Comparison of ENCODE assay signal across 8 cellular contexts in the genomic region with DNA sequence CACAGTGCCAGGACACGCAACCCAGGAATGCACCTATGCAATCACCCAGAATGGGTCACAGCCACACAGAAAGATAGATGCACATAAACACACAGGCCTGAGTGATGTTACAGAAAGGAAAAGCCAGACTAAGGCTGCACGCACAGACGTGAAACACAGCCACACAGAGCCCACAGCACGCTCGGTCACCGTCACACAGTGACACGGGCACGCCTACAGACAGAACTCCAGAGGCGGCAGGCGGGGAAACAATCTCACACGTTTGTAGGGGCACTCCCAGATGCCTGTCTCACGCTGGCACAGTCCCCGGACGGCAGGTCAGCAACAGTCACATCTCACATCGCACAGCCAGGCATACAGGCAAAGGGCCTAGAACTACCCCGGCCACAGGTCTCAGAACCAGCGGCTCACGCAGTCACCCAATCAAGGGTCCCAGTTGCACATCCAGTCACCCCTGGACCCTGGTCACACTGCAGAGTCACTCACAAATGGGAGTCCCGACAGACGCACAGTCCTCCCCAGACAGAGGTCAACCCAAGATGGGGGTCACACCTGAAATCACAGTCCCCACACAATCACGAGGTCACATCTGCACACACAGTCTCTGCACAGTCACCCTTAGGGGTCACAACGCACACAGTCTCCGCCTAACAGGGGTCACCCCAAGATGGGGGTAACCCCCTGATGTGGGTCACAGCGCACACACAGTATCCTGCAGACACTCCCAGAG. TPM values are rescaled to one million over a fixed set of nuclear protein-coding genes. Genes with fewer than 3 reads are reported as not detected.
A peak's percentile ranks its signal among the peaks of the same experiment; 100 is the strongest.
DNase-seq lines count a peak whose midpoint lies in the region; ATAC-seq, FAIRE-seq and TF ChIP-seq lines count a peak whose summit lies in the region.

No MANE protein-coding gene starts in this region.

- H3K9me3 ChIP-seq in BLaER1 (no peaks in the 10 kb centered on the region), right lobe of liver (no peaks in the 10 kb centered on the region)

- peak overlapping the region; percentile 90 for H3K9ac ChIP-seq in BLaER1

- no peak for FAIRE-seq in urothelium cell line (lab: Jason Lieb, UNC)

- H3K4me3 ChIP-seq in BLaER1: peak overlapping the region; percentile 78
- peak overlapping the region; percentile 78 for H3K4me3 ChIP-seq in HL-60 (replicated peaks; ENCODE audit: insufficient read depth, low read length)
- H3K4me3 ChIP-seq in right lobe of liver: peak overlapping the region; percentile 77 to 79 (median 79)

- peak; percentile 54 for TF ChIP-seq POLR2A in right lobe of liver (IDR thresholded peaks at IDR 0.05)

- H3K4me2 ChIP-seq in BLaER1: peak overlapping the region; percentile 92

- H4K20me1 ChIP-seq in BLaER1: peaks cover 23% of the 10 kb centered on the region

- H3K27me3 ChIP-seq in BLaER1 (no peaks in the 10 kb centered on the region), HL-60 (ENCODE audit: insufficient read depth, poor library complexity, severe bottlenecking) (no peaks in the 10 kb centered on the region), right lobe of liver (no peaks in the 10 kb centered on the region)

- H3K36me3 ChIP-seq in BLaER1: 0 out of 2 replicates have a peak, but pooled peaks cover 7% of the 10 kb centered on the region
- no peaks in the 10 kb centered on the region for H3K36me3 ChIP-seq in right lobe of liver

- H3K27ac ChIP-seq in BLaER1 (peak overlapping the region; percentile 76), HL-60 (replicated peaks) (peak overlapping the region; percentile 49), right lobe of liver (peak overlapping the region; percentile 79 to 94 (median 93))

- H3K4me1 ChIP-seq in BLaER1 (peaks cover 39% of the 10 kb centered on the region), right lobe of liver (peaks cover 0 to 38% (median 12%) of the 10 kb centered on the region in 4 donors)

- DNase-seq in HL-60 (ENCODE audit: low read depth in 1 of 2, low spot score in 1 of 2) (peak in 1 of 2 experiments; percentile 21), right lobe of liver (peak; percentile 84 to 87 (median 85)), urothelium cell line (ENCODE audit: low spot score) (no peak)
- DNase-seq in central memory CD4-positive, alpha-beta T cell: peak; percentile 69
- DNase-seq in stimulated activated CD4-positive, alpha-beta T cell treated with anti-CD3 and anti-CD28 coated beads, TNF-alpha, amount 100 ng/mL, for 1 hour (ENCODE audit: low read depth in 3 of 3, low spot score in 1 of 3): peak in 2 of 3 donors; percentile 5 to 35

- peak; percentile 15 for ATAC-seq in GM19467 (IDR thresholded peaks at IDR 0.05; ENCODE audit: unreplicated experiment)
- peak; percentile 76 to 79 for ATAC-seq in activated CD4-positive, CD25-positive, alpha-beta regulatory T cell treated with anti-CD3 and anti-CD28 coated beads, Interleukin-2, amount 50 U/mL, for 24 hours
- ATAC-seq in right lobe of liver: peak; percentile 55 to 65 (median 58)

- intact Hi-C loops in right lobe of liver (cut with DNase I): no loop called here

- 0% methylated on average over 8 of the region's 24 CpGs for WGBS in right lobe of liver (ENCODE audit: insufficient coverage, low coverage, low lambda C conversion rate, missing lambda C conversion rate)

- TF ChIP-seq CTCF in HL-60 (IDR thresholded peaks at IDR 0.05; ENCODE audit: insufficient read depth, low read length) (no peak), right lobe of liver (IDR thresholded peaks at IDR 0.05) (no peak)

RNA-seq across cellular contexts. Expression of gene SSH1, which starts 0.8 kb away (rescaled TPM):
- 10 to 100 TPM in 5 of 6 experiments, 1 to 10 TPM in 1; 9.8 to 17.6 (median 15.7) TPM for total RNA-seq in right lobe of liver

RNA-seq across cellular contexts. Expression of gene DAO, which starts 23.3 kb away (rescaled TPM):
- 10 to 100 TPM; 26.7 to 70.2 (median 45.0) TPM for total RNA-seq in right lobe of liver

Comparison
In these comparisons a context has a peak if more than half of its experiments do, and no peak if none do; other contexts are left out.
1. ATAC-seq: peak in every context shown above with its lines; median percentile 78 in activated CD4-positive, CD25-positive, alpha-beta regulatory T cell treated with anti-CD3 and anti-CD28 coated beads, Interleukin-2, amount 50 U/mL, for 24 hours; 58 in right lobe of liver; 15 in GM19467.